9 cellular contexts compared by ENCODE assay signal in genomic region chr9:70043689-70044449, GRCh38. TPM values are rescaled to one million over a fixed set of nuclear protein-coding genes. Genes with fewer than 3 reads are reported as not detected.
A peak's percentile ranks its signal among the peaks of the same experiment; 100 is the strongest.
DNase-seq lines count a peak whose midpoint lies in the region; ATAC-seq, FAIRE-seq and TF ChIP-seq lines count a peak whose summit lies in the region.
"Had no signal": no experiment of that assay in that cellular context is flagged by ENCODE, and none has a peak within 500 bp of the region (broad histone marks: within the 10 kb centered on the region; RNA-seq: fewer than 3 reads in every experiment).

A gene with protein sequence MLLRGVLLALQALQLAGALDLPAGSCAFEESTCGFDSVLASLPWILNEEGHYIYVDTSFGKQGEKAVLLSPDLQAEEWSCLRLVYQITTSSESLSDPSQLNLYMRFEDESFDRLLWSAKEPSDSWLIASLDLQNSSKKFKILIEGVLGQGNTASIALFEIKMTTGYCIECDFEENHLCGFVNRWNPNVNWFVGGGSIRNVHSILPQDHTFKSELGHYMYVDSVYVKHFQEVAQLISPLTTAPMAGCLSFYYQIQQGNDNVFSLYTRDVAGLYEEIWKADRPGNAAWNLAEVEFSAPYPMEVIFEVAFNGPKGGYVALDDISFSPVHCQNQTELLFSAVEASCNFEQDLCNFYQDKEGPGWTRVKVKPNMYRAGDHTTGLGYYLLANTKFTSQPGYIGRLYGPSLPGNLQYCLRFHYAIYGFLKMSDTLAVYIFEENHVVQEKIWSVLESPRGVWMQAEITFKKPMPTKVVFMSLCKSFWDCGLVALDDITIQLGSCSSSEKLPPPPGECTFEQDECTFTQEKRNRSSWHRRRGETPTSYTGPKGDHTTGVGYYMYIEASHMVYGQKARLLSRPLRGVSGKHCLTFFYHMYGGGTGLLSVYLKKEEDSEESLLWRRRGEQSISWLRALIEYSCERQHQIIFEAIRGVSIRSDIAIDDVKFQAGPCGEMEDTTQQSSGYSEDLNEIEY (plus strand): TSS chr9:70043848. CDS start chr9:70044198, 350 bp downstream.

- H3K4me1 ChIP-seq in Panc1 (ENCODE audit: control insufficient read depth, insufficient read depth, low read length) (no peaks in the 10 kb centered on the region), fibroblast of lung (ENCODE audit: control insufficient read depth, extremely low read depth, insufficient read depth, low read length) (peaks cover 8% of the 10 kb centered on the region)

- CTCF ChIA-PET in Panc1 (lab: Charles Lee) = no interaction called here

- no peak for TF ChIP-seq CTCF in Panc1 (IDR thresholded peaks at IDR 0.05)
- no peak for TF ChIP-seq CTCF in fibroblast of lung (conservative IDR thresholded peaks at IDR 0.05 in 1 of 2, IDR thresholded peaks at IDR 0.05 in 1 of 2; ENCODE audit: low read depth in 1 of 2, low read length in 2 of 2)

- BruUV-seq in Panc1 (replicated peaks; lab: Mats Ljungman, UMichigan) = no TSS peak

- H3K9me3 Mint-ChIP-seq in naive B cell = peaks cover 0 to 4% (median 0%) of the 10 kb centered on the region in 7 donors
- H3K9me3 Mint-ChIP-seq: activated naive CD4-positive, alpha-beta T cell treated with anti-CD3 and anti-CD28 coated beads, Interleukin-2, amount 50 U/mL, for 72 hours had no signal

- H3K9ac ChIP-seq in fibroblast of lung (ENCODE audit: insufficient read depth, low read length) = peak within 1 kb of the TSS; percentile 13

- peak; percentile 12 for DNase-seq in Ammon's horn (ENCODE audit: low spot score)
- DNase-seq in Panc1 (ENCODE audit: low read depth, low spot score) = no peak
- peak; percentile 33 to 59 for DNase-seq in fibroblast of lung (ENCODE audit: low read depth in 2 of 2)
- DNase-seq in naive B cell = no peak
- no peak for DNase-seq in COLO829 (ENCODE audit: low spot score)
- no peak for DNase-seq in NCI-H187 (lab: John Stamatoyannopoulos, UW)
- no peak for DNase-seq in GM19239 (ENCODE audit: insufficient read length, low spot score)
- DNase-seq in COR-L47 (lab: John Stamatoyannopoulos, UW) = no peak

- H3K4me3 ChIP-seq in Panc1 (ENCODE audit: low read depth in 2 of 2, low read length in 2 of 2) = peak within 1 kb of the TSS; percentile 23 to 41
- peak within 1 kb of the TSS; percentile 34 to 60 (median 48) for H3K4me3 ChIP-seq in fibroblast of lung (replicated peaks in 1 of 4; ENCODE audit: control extremely low read depth in 1 of 4, insufficient read depth in 1 of 4, low read depth in 3 of 4, low read length in 4 of 4)

- POLR2A ChIA-PET in Panc1 (lab: Charles Lee) = no interaction called here

- H3K9me3 ChIP-seq in Panc1 (ENCODE audit: control insufficient read depth, insufficient read depth, low read depth, low read length) = no peaks in the 10 kb centered on the region
- H3K9me3 ChIP-seq in fibroblast of lung (ENCODE audit: control insufficient read depth, insufficient read depth, low read depth, low read length) = no peaks in the 10 kb centered on the region

- H3K27me3 ChIP-seq in Panc1 (ENCODE audit: control insufficient read depth, insufficient read depth, low read length) (no peaks in the 10 kb centered on the region), fibroblast of lung (ENCODE audit: control insufficient read depth, insufficient read depth, low read length) (no peaks in the 10 kb centered on the region)

- peaks cover 7 to 14% (median 11%) of the 10 kb centered on the region in 3 donors for H3K4me1 Mint-ChIP-seq in naive B cell

- H4K20me1 ChIP-seq in fibroblast of lung (ENCODE audit: control insufficient read depth, extremely low read depth, insufficient read depth, low read length) = no peaks in the 10 kb centered on the region

- peaks cover 51 to 88% (median 63%) of the 10 kb centered on the region in 3 donors for H3K27me3 Mint-ChIP-seq in naive B cell

- peak within 1 kb of the TSS in 7 of 8 donors; percentile 10 to 79 (median 67) for H3K4me3 Mint-ChIP-seq in naive B cell

- in situ Hi-C loops in Panc1 (cut with HindIII; ENCODE audit: low pct_unique_long_range_greater_than_20kb, low sequenced_read_pairs) = no loop called here

- no peak for FAIRE-seq in GM19239 (lab: Jason Lieb, UNC)

- peaks cover 5 to 7% of the 10 kb centered on the region in 2 donors for H3K36me3 Mint-ChIP-seq in naive B cell
- H3K36me3 Mint-ChIP-seq: activated naive CD4-positive, alpha-beta T cell treated with anti-CD3 and anti-CD28 coated beads, Interleukin-2, amount 50 U/mL, for 72 hours had no signal

- H3K27ac ChIP-seq in Panc1 (ENCODE audit: low read length) (no peak within 1 kb of the TSS), fibroblast of lung (ENCODE audit: insufficient read depth, low read length) (no peak within 1 kb of the TSS)

- intact Hi-C loops in Panc1 (cut with micrococcal nuclease; ENCODE audit: unreplicated experiment) = loop anchor here (1.0 kb wide), 1 partner anchor 67 kb away; no protein-coding TSS in a partner anchor

- peak within 1 kb of the TSS; percentile 58 for H2AFZ ChIP-seq in fibroblast of lung (ENCODE audit: low read length)

- no peak within 1 kb of the TSS for H3K27ac Mint-ChIP-seq in naive B cell
- H3K27ac Mint-ChIP-seq: activated naive CD4-positive, alpha-beta T cell treated with anti-CD3 and anti-CD28 coated beads, Interleukin-2, amount 50 U/mL, for 72 hours had no signal

- no peaks in the 10 kb centered on the region for H3K79me2 ChIP-seq in fibroblast of lung (ENCODE audit: control insufficient read depth, insufficient read depth, low read length)

- peak within 1 kb of the TSS; percentile 93 for H3K4me2 ChIP-seq in fibroblast of lung (ENCODE audit: extremely low read depth, insufficient read depth, low read length)

- ATAC-seq in Panc1 (peak; percentile 77), naive B cell (ENCODE audit: low read depth in 2 of 2) (no peak)

- no peaks in the 10 kb centered on the region for H3K36me3 ChIP-seq in Panc1 (ENCODE audit: control insufficient read depth, insufficient read depth, low read length)
- H3K36me3 ChIP-seq in fibroblast of lung (ENCODE audit: control insufficient read depth, insufficient read depth, low read length) = no peaks in the 10 kb centered on the region

RNA-seq across cellular contexts. Expression of the gene that starts here (rescaled TPM):
- 1.5 TPM for total RNA-seq in Panc1 (2021; ENCODE audit: unreplicated experiment)
- polyA plus RNA-seq in Panc1 (2012; ENCODE audit: insufficient read length) = 0.50 TPM
- 5.4 and 23.0 TPM in 2 replicates for total RNA-seq in fibroblast of lung
- 4.2 and 14.4 TPM in 2 replicates for polyA plus RNA-seq in fibroblast of lung
- 3.0 and 9.0 TPM in 2 replicates for polyA plus RNA-seq in fibroblast of lung (2012)
- 1.9 and 6.7 TPM in 2 replicates for polyA minus RNA-seq in fibroblast of lung (ENCODE audit: low replicate concordance)
- polyA plus RNA-seq in naive B cell (ENCODE audit: low read depth in 6 of 6) = not detected
- total RNA-seq: activated naive CD4-positive, alpha-beta T cell treated with anti-CD3 and anti-CD28 coated beads, Interleukin-2, amount 50 U/mL, for 72 hours had no signal

Comparison
In these comparisons a context has a peak if more than half of its experiments do, and no peak if none do; other contexts are left out.
1. DNase-seq: peak in Ammon's horn (single experiment) and fibroblast of lung (2 of 2); none in Panc1 (single experiment), naive B cell (single experiment), COLO829 (single experiment), NCI-H187 (0 of 2), GM19239 (single experiment) and COR-L47 (single experiment).